17 cellular contexts compared by ENCODE assay signal in the genomic region with DNA sequence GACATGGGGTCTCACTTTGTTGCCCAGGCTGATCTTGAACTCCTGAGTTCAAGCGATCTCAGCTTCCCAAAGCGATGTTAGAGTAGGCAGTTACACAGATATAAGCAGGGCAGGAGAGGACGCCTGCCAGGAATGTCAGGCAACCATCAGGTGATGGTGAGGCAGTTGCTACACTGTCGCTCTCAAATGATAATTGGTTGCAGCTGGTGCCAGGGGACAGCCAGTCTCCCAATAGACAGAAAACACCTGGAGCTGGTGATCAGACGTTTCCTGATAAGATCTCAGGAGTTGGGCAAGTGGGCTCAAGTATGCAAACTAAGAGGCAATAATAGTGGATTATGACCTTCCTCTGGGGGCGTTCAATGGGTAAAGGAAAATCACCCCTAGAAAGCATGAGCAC.
DNase-seq lines count a peak whose midpoint lies in the region; ATAC-seq lines count a peak whose summit lies in the region.
"Had no signal": no experiment of that assay in that cellular context is flagged by ENCODE, and none has a peak within 500 bp of the region (broad histone marks: within the 10 kb centered on the region; RNA-seq: fewer than 3 reads in every experiment).

No MANE protein-coding gene starts in this region.

- intact Hi-C loops in head of caudate nucleus (cut with DNase I), result no loop called here

- DNase-seq in NCI-H748 (lab: John Stamatoyannopoulos, UW; ENCODE audit: unreplicated experiment) (peak; percentile 19), NCI-H748 treated with DMSO at 0.1 percent for 48 hours (lab: John Stamatoyannopoulos, UW) (no peak), NCI-H1436 treated with DMSO at 0.1 percent for 48 hours (lab: John Stamatoyannopoulos, UW) (peak; percentile 88), NCI-H526 treated with DMSO at 0.1 percent for 48 hours (lab: John Stamatoyannopoulos, UW) (peak; percentile 35), head of caudate nucleus (no peak)
- no peak for DNase-seq in effector CD8-positive, alpha-beta T cell (lab: John Stamatoyannopoulos, UW)
- DNase-seq: CD4-positive, alpha-beta T cell; DMS53; MM.1S; NCI-H1092 treated with DMSO at 0.1 percent for 48 hours; NCI-H2029; NCI-H2227 treated with DMSO at 0.1 percent for 48 hours; NCI-H82; PC-3; T-helper 2 cell had no signal

- no peak for ATAC-seq in GM21526 (IDR thresholded peaks at IDR 0.05; ENCODE audit: low FRiP score, unreplicated experiment)
- ATAC-seq: A549, PC-3 had no signal

Comparison
In these comparisons a context has a peak if more than half of its experiments do, and no peak if none do; other contexts are left out.
1. DNase-seq: peak in NCI-H748 (single experiment), NCI-H1436 treated with DMSO at 0.1 percent for 48 hours (single experiment) and NCI-H526 treated with DMSO at 0.1 percent for 48 hours (single experiment); none in NCI-H748 treated with DMSO at 0.1 percent for 48 hours (single experiment), effector CD8-positive, alpha-beta T cell (single experiment) and head of caudate nucleus (0 of 42).